In the genomic region with DNA sequence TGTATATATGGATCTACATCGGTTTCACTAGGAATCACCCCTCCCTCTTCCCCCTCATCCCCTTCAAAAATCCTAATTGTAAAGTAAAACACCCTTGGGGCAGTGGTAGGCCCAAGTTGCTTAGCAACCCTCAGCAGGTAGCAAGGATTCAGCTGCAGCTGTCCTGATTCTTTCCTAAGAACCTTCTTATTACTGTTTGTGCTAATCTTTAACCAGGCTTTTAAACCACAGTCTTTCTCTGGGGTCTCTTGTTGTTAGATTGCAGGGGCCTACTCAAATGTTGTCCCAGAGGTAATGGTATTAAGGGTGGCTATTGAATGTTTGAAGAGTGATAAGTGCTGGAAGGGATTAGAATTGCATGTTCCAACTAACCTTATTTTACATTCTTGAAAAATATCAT, we compare ENCODE assay signal across 1 cellular context.
TF ChIP-seq lines count a peak whose summit lies in the region.

No MANE protein-coding gene starts in this region.

TF ChIP-seq in IMR-90, 13 proteins besides CTCF, POLR2A, EP300 and RAD21 (continued from another document):
- TF ChIP-seq, protein P1, sequence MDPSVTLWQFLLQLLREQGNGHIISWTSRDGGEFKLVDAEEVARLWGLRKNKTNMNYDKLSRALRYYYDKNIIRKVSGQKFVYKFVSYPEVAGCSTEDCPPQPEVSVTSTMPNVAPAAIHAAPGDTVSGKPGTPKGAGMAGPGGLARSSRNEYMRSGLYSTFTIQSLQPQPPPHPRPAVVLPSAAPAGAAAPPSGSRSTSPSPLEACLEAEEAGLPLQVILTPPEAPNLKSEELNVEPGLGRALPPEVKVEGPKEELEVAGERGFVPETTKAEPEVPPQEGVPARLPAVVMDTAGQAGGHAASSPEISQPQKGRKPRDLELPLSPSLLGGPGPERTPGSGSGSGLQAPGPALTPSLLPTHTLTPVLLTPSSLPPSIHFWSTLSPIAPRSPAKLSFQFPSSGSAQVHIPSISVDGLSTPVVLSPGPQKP (IDR thresholded peaks at IDR 0.05; ENCODE audit: borderline replicate concordance, low read depth, low read length), result no peak
- TF ChIP-seq RCOR1 (IDR thresholded peaks at IDR 0.05; ENCODE audit: insufficient replicate concordance, low read length) (no peak), FOS (IDR thresholded peaks at IDR 0.05; ENCODE audit: low read depth, low read length) (no peak), SMC3 (IDR thresholded peaks at IDR 0.05; ENCODE audit: low read depth, low read length) (no peak), BHLHE40 (IDR thresholded peaks at IDR 0.05; ENCODE audit: low read depth, low read length) (no peak), CHD1 (IDR thresholded peaks at IDR 0.05; ENCODE audit: low read depth, low read length) (no peak), RFX5 (IDR thresholded peaks at IDR 0.05; ENCODE audit: low read depth, low read length) (no peak), MXI1 (IDR thresholded peaks at IDR 0.05; ENCODE audit: borderline replicate concordance, low read depth, low read length) (no peak), CEBPB (IDR thresholded peaks at IDR 0.05; ENCODE audit: low read depth, low read length) (no peak), MAFK (IDR thresholded peaks at IDR 0.05; ENCODE audit: low read depth, low read length) (no peak), MAZ (IDR thresholded peaks at IDR 0.05; ENCODE audit: borderline replicate concordance, low read depth, low read length) (no peak)
- TF ChIP-seq, protein P2, sequence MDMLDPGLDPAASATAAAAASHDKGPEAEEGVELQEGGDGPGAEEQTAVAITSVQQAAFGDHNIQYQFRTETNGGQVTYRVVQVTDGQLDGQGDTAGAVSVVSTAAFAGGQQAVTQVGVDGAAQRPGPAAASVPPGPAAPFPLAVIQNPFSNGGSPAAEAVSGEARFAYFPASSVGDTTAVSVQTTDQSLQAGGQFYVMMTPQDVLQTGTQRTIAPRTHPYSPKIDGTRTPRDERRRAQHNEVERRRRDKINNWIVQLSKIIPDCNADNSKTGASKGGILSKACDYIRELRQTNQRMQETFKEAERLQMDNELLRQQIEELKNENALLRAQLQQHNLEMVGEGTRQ (IDR thresholded peaks at IDR 0.05; ENCODE audit: low read depth, low read length), result no peak
